In the genomic region with DNA sequence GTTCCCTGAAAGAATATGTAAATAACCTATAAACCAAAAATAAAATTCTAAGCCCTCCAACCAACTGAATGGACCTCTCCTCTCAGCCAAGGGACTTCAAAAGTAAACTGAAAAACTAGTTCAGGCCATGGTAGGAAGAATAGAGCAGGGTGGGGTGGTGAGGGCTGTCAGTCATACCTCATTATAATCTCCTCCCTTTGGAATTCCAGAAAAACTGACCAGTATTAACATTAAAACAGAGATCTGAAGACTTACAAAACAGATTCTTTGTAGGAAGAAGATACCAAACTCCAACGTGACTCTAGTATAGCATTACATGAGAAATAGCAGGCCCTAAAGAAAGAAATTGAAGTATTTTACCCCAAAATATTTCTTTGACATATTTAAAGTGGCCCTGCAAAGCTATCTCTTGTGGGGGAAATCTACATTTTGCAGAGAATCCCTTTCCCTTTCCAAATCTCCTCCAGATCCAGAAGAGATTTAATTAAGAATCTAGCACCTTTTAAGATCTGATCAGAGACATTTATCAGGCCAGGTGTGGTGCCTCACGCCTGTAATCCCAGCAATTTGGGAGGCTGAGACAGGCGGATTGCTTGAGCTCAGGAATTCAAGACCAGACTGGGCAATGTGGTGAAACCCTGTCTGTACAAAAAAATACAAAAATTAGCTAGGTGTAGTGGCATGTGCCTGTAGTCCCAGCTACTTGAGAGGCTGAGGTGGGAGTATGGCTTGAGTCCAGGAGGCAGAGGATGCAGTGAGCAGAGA, we compare ENCODE assay signal across 1 cellular context.
TF ChIP-seq lines count a peak whose summit lies in the region.

No MANE protein-coding gene starts in this region.

TF ChIP-seq in A549, 52 proteins besides CTCF, POLR2A, EP300 and RAD21 (continued from another document):
- TF ChIP-seq, protein P1, sequence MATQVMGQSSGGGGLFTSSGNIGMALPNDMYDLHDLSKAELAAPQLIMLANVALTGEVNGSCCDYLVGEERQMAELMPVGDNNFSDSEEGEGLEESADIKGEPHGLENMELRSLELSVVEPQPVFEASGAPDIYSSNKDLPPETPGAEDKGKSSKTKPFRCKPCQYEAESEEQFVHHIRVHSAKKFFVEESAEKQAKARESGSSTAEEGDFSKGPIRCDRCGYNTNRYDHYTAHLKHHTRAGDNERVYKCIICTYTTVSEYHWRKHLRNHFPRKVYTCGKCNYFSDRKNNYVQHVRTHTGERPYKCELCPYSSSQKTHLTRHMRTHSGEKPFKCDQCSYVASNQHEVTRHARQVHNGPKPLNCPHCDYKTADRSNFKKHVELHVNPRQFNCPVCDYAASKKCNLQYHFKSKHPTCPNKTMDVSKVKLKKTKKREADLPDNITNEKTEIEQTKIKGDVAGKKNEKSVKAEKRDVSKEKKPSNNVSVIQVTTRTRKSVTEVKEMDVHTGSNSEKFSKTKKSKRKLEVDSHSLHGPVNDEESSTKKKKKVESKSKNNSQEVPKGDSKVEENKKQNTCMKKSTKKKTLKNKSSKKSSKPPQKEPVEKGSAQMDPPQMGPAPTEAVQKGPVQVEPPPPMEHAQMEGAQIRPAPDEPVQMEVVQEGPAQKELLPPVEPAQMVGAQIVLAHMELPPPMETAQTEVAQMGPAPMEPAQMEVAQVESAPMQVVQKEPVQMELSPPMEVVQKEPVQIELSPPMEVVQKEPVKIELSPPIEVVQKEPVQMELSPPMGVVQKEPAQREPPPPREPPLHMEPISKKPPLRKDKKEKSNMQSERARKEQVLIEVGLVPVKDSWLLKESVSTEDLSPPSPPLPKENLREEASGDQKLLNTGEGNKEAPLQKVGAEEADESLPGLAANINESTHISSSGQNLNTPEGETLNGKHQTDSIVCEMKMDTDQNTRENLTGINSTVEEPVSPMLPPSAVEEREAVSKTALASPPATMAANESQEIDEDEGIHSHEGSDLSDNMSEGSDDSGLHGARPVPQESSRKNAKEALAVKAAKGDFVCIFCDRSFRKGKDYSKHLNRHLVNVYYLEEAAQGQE (IDR thresholded peaks at IDR 0.05) = no peak
- TF ChIP-seq TP53 (CRISPR knock-in tag; IDR thresholded peaks at IDR 0.05) (no peak), NR3C1 (IDR thresholded peaks at IDR 0.05) (no peak), RFX5 (IDR thresholded peaks at IDR 0.05) (no peak)
- TF ChIP-seq, protein P2, sequence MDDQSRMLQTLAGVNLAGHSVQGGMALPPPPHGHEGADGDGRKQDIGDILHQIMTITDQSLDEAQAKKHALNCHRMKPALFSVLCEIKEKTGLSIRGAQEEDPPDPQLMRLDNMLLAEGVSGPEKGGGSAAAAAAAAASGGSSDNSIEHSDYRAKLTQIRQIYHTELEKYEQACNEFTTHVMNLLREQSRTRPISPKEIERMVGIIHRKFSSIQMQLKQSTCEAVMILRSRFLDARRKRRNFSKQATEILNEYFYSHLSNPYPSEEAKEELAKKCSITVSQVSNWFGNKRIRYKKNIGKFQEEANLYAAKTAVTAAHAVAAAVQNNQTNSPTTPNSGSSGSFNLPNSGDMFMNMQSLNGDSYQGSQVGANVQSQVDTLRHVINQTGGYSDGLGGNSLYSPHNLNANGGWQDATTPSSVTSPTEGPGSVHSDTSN (IDR thresholded peaks at IDR 0.05) = no peak
